ENCODE assay signal across 28 cellular contexts in the genomic region with DNA sequence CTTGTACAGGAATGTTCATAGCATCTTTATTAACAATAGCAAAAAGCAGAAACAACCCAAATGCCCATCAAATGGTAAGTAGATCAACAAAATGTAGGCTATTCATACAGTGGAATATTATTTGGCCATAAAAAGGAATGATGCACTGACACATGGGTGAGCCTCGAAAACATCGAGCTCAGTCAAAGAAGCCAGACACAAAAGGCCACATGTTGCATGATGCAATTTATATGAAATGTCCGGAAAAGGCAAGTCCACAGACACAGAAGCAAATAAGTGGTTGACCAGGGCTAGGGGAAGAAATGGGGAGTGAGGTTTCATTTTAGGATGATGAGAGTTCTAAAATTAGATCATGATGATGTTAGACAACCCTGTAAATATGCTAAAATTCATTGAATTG.
"Had no signal": no experiment of that assay in that cellular context is flagged by ENCODE, and none has a peak within 500 bp of the region (broad histone marks: within the 10 kb centered on the region; RNA-seq: fewer than 3 reads in every experiment).

No MANE protein-coding gene starts in this region.

- DNase-seq: activated CD4-positive, alpha-beta memory T cell treated with anti-CD3 and anti-CD28 coated beads for 36 hours; activated CD4-positive, alpha-beta T cell treated with anti-CD3 and anti-CD28 coated beads for 48 hours; activated gamma-delta T cell treated with Interleukin-2 at 50 U/mL for 16 hours; activated T-cell treated with anti-CD3 and anti-CD28 coated beads, Interleukin-2, amount 50 U/mL, for 4 hours; central memory CD4-positive, alpha-beta T cell; dermis blood vessel endothelial cell; effector CD4-positive, alpha-beta T cell; gastrocnemius medialis; glutamatergic neuron; left lung; lower lobe of right lung; mesenchymal stem cell; naive thymus-derived CD8-positive, alpha-beta T cell; occipital lobe; stimulated activated CD4-positive, alpha-beta T cell treated with anti-CD3 and anti-CD28 coated beads, Interleukin-15, amount 100 ng/mL, for 24 hours; stimulated activated CD4-positive, alpha-beta T cell treated with anti-CD3 and anti-CD28 coated beads, Interleukin-2, amount 100 ng/mL, for 24 hours; stimulated activated naive B cell treated with anti-CD40 and anti-IgM and Interleukin-4, amounts not matched to agents 10 μg/mL and 1 μg/mL and 100 μg/mL, for 72 hours; stomach; thyroid gland; upper lobe of right lung had no signal

- H3K27ac Mint-ChIP-seq: activated CD4-positive, alpha-beta memory T cell treated with anti-CD3 and anti-CD28 coated beads for 36 hours; activated naive CD4-positive, alpha-beta T cell treated with anti-CD3 and anti-CD28 coated beads, Interleukin-2, amount 50 U/mL, for 72 hours; activated T-helper 17 cell treated with anti-CD3 and anti-CD28 coated beads, Interleukin-2, amount 50 U/mL, for 72 hours; naive thymus-derived CD8-positive, alpha-beta T cell; neural progenitor cell; stimulated activated naive B cell treated with anti-CD40 and anti-IgM and Interleukin-4, amounts not matched to agents 10 μg/mL and 1 μg/mL and 100 μg/mL, for 72 hours; T-helper 2 cell treated with Interferon-gamma antibody and Interleukin-4, amounts not matched to agents 5 μg/mL and 100 μg/mL, for 36 hours had no signal

- H3K4me3 ChIP-seq: breast epithelium, esophagus muscularis mucosa, gastrocnemius medialis, left lung, lower lobe of right lung, neural progenitor cell, right atrium auricular region, stomach, thyroid gland, upper lobe of right lung had no signal

- H3K4me3 Mint-ChIP-seq: activated CD4-positive, alpha-beta memory T cell treated with anti-CD3 and anti-CD28 coated beads for 36 hours; activated T-cell treated with anti-CD3 and anti-CD28 coated beads, Interleukin-2, amount 50 U/mL, for 4 hours; activated T-helper 17 cell treated with anti-CD3 and anti-CD28 coated beads, Interleukin-2, amount 50 U/mL, for 72 hours; naive thymus-derived CD8-positive, alpha-beta T cell; neural progenitor cell; stimulated activated naive B cell treated with anti-CD40 and anti-IgM and Interleukin-4, amounts not matched to agents 10 μg/mL and 1 μg/mL and 100 μg/mL, for 72 hours; T-helper 2 cell treated with Interferon-gamma antibody and Interleukin-4, amounts not matched to agents 5 μg/mL and 100 μg/mL, for 36 hours had no signal

- H3K9me3 Mint-ChIP-seq: activated T-helper 17 cell treated with anti-CD3 and anti-CD28 coated beads, Interleukin-2, amount 50 U/mL, for 72 hours had no signal

- ATAC-seq: activated CD4-positive, CD25-positive, alpha-beta regulatory T cell treated with anti-CD3 and anti-CD28 coated beads, Interleukin-2, amount 50 U/mL, for 24 hours; activated naive CD4-positive, alpha-beta T cell treated with anti-CD3 and anti-CD28 coated beads, Interleukin-2, amount 50 U/mL, for 72 hours; activated T-cell treated with anti-CD3 and anti-CD28 coated beads, Interleukin-2, amount 50 U/mL, for 4 hours; activated T-helper 17 cell treated with anti-CD3 and anti-CD28 coated beads, Interleukin-2, amount 50 U/mL, for 72 hours; gastrocnemius medialis; left lung; lower lobe of right lung; naive thymus-derived CD8-positive, alpha-beta T cell; stimulated activated naive B cell treated with anti-CD40 and anti-IgM and Interleukin-4, amounts not matched to agents 10 μg/mL and 1 μg/mL and 100 μg/mL, for 72 hours; upper lobe of right lung had no signal

- H3K9me3 ChIP-seq: breast epithelium, lower lobe of right lung, thyroid gland, upper lobe of right lung had no signal

- H3K27me3 ChIP-seq: breast epithelium, esophagus muscularis mucosa, gastrocnemius medialis, left lung, neural progenitor cell, right atrium auricular region, stomach, thyroid gland, upper lobe of right lung had no signal

- H3K4me1 ChIP-seq: breast epithelium, esophagus muscularis mucosa, gastrocnemius medialis, left lung, lower lobe of right lung, neural progenitor cell, right atrium auricular region, stomach, upper lobe of right lung had no signal

- H3K36me3 Mint-ChIP-seq: neural progenitor cell; stimulated activated naive B cell treated with anti-CD40 and anti-IgM and Interleukin-4, amounts not matched to agents 10 μg/mL and 1 μg/mL and 100 μg/mL, for 72 hours had no signal

- H3K36me3 ChIP-seq: breast epithelium, esophagus muscularis mucosa, gastrocnemius medialis, left lung, lower lobe of right lung, neural progenitor cell, right atrium auricular region, stomach, thyroid gland, upper lobe of right lung had no signal

- H3K27ac ChIP-seq: breast epithelium, esophagus muscularis mucosa, gastrocnemius medialis, left lung, lower lobe of right lung, neural progenitor cell, right atrium auricular region, stomach, thyroid gland, upper lobe of right lung had no signal

- H3K4me1 Mint-ChIP-seq: stimulated activated naive B cell treated with anti-CD40 and anti-IgM and Interleukin-4, amounts not matched to agents 10 μg/mL and 1 μg/mL and 100 μg/mL, for 72 hours had no signal
